In the genomic region with DNA sequence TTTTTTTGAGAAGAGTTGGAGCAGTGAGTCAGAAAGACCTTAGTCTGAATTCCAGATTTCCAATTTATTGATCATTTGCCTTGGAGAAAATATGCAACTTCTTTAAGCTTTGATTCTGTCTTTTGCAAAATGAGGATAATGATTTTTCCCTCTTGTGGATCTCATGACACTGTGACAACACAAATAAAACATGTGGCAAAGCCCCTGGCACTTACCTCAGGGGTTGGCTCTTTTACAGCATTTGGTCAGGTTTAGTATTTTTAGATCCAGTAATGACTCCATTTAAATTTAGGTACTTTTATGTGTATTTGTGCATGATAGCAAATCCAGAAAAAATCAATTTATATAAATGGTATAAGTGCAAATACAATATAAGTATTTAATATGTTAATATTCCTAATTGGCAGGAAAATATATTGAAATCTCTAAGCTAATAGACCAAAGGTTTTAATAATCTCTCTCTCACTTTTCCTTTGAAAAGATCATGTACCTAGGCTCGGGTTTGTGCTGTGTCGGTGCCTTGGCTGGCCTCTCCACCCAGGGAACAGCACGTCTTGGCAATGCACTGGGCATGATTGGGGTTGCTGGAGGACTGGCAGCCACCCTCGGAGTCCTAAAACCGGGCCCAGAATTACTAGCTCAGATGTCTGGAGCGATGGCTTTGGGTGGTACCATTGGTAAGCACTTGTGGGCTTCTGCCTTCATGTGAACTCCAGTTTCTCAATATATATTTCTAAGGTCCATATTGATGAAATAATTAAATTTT, we compare ENCODE assay signal across 29 cellular contexts.
"Had no signal": no experiment of that assay in that cellular context is flagged by ENCODE, and none has a peak within 500 bp of the region (broad histone marks: within the 10 kb centered on the region; RNA-seq: fewer than 3 reads in every experiment).

No MANE protein-coding gene starts in this region.

- H3K27me3 ChIP-seq: SJSA1 had no signal

- H3K4me3 Mint-ChIP-seq: activated CD4-positive, alpha-beta T cell treated with anti-CD3 and anti-CD28 coated beads, Interleukin-2, amount 10 ng/mL, durations not matched to agents 24 days and 14 days; activated CD8-positive, alpha-beta T cell treated with anti-CD3 and anti-CD28 coated beads for 36 hours; activated naive CD8-positive, alpha-beta T cell treated with anti-CD3 and anti-CD28 coated beads for 36 hours; activated T-cell treated with anti-CD3 and anti-CD28 coated beads, Interleukin-2, amount 50 U/mL, for 72 hours; activated T-helper 17 cell treated with anti-CD3 and anti-CD28 coated beads, Interleukin-2, amount 50 U/mL, for 72 hours; T-helper 1 cell treated with Interleukin-12 subunit alpha and Interleukin-12 subunit beta and Interleukin-4 antibody, amounts not matched to agents 30 μg/mL and 1 μg/mL, for 36 hours; T-helper 2 cell treated with Interferon-gamma antibody and Interleukin-4, amounts not matched to agents 5 μg/mL and 100 μg/mL, for 36 hours had no signal

- H3K27me3 Mint-ChIP-seq: activated CD4-positive, alpha-beta T cell treated with anti-CD3 and anti-CD28 coated beads, Interleukin-2, amount 10 ng/mL, durations not matched to agents 24 days and 14 days; activated CD8-positive, alpha-beta T cell treated with anti-CD3 and anti-CD28 coated beads for 36 hours; activated naive CD8-positive, alpha-beta T cell treated with anti-CD3 and anti-CD28 coated beads for 36 hours; activated T-helper 17 cell treated with anti-CD3 and anti-CD28 coated beads, Interleukin-2, amount 50 U/mL, for 72 hours had no signal

- H3K27ac Mint-ChIP-seq: activated CD4-positive, alpha-beta T cell treated with anti-CD3 and anti-CD28 coated beads, Interleukin-2, amount 10 ng/mL, durations not matched to agents 24 days and 14 days; activated CD8-positive, alpha-beta T cell treated with anti-CD3 and anti-CD28 coated beads for 36 hours; activated naive CD8-positive, alpha-beta T cell treated with anti-CD3 and anti-CD28 coated beads for 36 hours; activated T-cell treated with anti-CD3 and anti-CD28 coated beads, Interleukin-2, amount 50 U/mL, for 72 hours; activated T-helper 17 cell treated with anti-CD3 and anti-CD28 coated beads, Interleukin-2, amount 50 U/mL, for 72 hours; T-helper 1 cell treated with Interleukin-12 subunit alpha and Interleukin-12 subunit beta and Interleukin-4 antibody, amounts not matched to agents 30 μg/mL and 1 μg/mL, for 36 hours; T-helper 2 cell treated with Interferon-gamma antibody and Interleukin-4, amounts not matched to agents 5 μg/mL and 100 μg/mL, for 36 hours had no signal

- DNase-seq: activated CD4-positive, alpha-beta T cell treated with anti-CD3 and anti-CD28 coated beads, Interleukin-2, amount 10 ng/mL, durations not matched to agents 24 days and 14 days; activated CD4-positive, alpha-beta T cell treated with anti-CD3 and anti-CD28 coated beads, Interleukin-2, amount 50 U/mL, for 4 hours; activated CD8-positive, alpha-beta T cell treated with anti-CD3 and anti-CD28 coated beads for 36 hours; activated effector memory CD4-positive, alpha-beta T cell treated with anti-CD3 and anti-CD28 coated beads, Interleukin-2, amount 50 U/mL, for 16 hours; activated naive CD4-positive, alpha-beta T cell; activated naive CD4-positive, alpha-beta T cell treated with anti-CD3 and anti-CD28 coated beads, Interleukin-2, amount 50 U/mL, for 16 hours; activated naive CD8-positive, alpha-beta T cell treated with anti-CD3 and anti-CD28 coated beads for 36 hours; activated T-cell treated with anti-CD3 and anti-CD28 coated beads, Interleukin-2, amount 50 U/mL, for 1 hour; activated T-cell treated with anti-CD3 and anti-CD28 coated beads, Interleukin-2, amount 50 U/mL, for 72 hours; amniotic stem cell; aorta; MM.1S; MV-4-11; NCI-H1092; NCI-H1436 treated with DMSO at 0.1 percent for 48 hours; NCI-H1694 treated with DMSO at 0.1 percent for 48 hours; NCI-H2029; NCI-H510A; NCI-H526; NCI-H748 treated with DMSO at 0.1 percent for 48 hours; NK-92 treated with Interleukin-12 subunit alpha and Interleukin-12 subunit beta, amount 100 ng/mL, for 24 hours; SHP77 treated with DMSO at 0.1 percent for 48 hours; SK-N-SH had no signal

- H3K9me3 Mint-ChIP-seq: activated CD4-positive, alpha-beta T cell treated with anti-CD3 and anti-CD28 coated beads, Interleukin-2, amount 10 ng/mL, durations not matched to agents 24 days and 14 days; activated CD8-positive, alpha-beta T cell treated with anti-CD3 and anti-CD28 coated beads for 36 hours; activated T-cell treated with anti-CD3 and anti-CD28 coated beads, Interleukin-2, amount 50 U/mL, for 72 hours; activated T-helper 17 cell treated with anti-CD3 and anti-CD28 coated beads, Interleukin-2, amount 50 U/mL, for 72 hours; T-helper 1 cell treated with Interleukin-12 subunit alpha and Interleukin-12 subunit beta and Interleukin-4 antibody, amounts not matched to agents 30 μg/mL and 1 μg/mL, for 36 hours; T-helper 2 cell treated with Interferon-gamma antibody and Interleukin-4, amounts not matched to agents 5 μg/mL and 100 μg/mL, for 36 hours had no signal

- H3K4me1 Mint-ChIP-seq: activated CD4-positive, alpha-beta T cell treated with anti-CD3 and anti-CD28 coated beads, Interleukin-2, amount 10 ng/mL, durations not matched to agents 24 days and 14 days; activated naive CD8-positive, alpha-beta T cell treated with anti-CD3 and anti-CD28 coated beads for 36 hours; activated T-helper 17 cell treated with anti-CD3 and anti-CD28 coated beads, Interleukin-2, amount 50 U/mL, for 72 hours had no signal

- H3K4me3 ChIP-seq: PC-9, SJSA1 had no signal

- H3K27ac ChIP-seq: KMS-11, PC-9, SJSA1 had no signal

- H3K9me3 ChIP-seq: SJSA1, SK-N-SH had no signal

- ATAC-seq: activated CD8-positive, alpha-beta T cell treated with anti-CD3 and anti-CD28 coated beads for 36 hours; activated T-cell treated with anti-CD3 and anti-CD28 coated beads, Interleukin-2, amount 50 U/mL, for 72 hours; activated T-helper 17 cell treated with anti-CD3 and anti-CD28 coated beads, Interleukin-2, amount 50 U/mL, for 72 hours had no signal
